In genomic region chr18:814300-815084, GRCh38 we compare ENCODE assay signal across 13 cellular contexts. TPM values are rescaled to one million over a fixed set of nuclear protein-coding genes. Genes with fewer than 3 reads are reported as not detected.
DNase-seq lines count a peak whose midpoint lies in the region; ATAC-seq and TF ChIP-seq lines count a peak whose summit lies in the region.
"Had no signal": no experiment of that assay in that cellular context is flagged by ENCODE, and none has a peak within 500 bp of the region (broad histone marks: within the 10 kb centered on the region; RNA-seq: fewer than 3 reads in every experiment).

No MANE protein-coding gene starts in this region.

- H3K4me1 Mint-ChIP-seq in CD4-positive, CD25-positive, alpha-beta regulatory T cell = peaks cover 23 to 60% (median 36%) of the 10 kb centered on the region in 4 donors
- peaks cover 29% of the 10 kb centered on the region for H3K4me1 Mint-ChIP-seq in WTC11

- TF ChIP-seq EP300 in suprapubic skin (IDR thresholded peaks at IDR 0.05) = no peak

- TF ChIP-seq POLR2A in suprapubic skin (IDR thresholded peaks at IDR 0.05) = no peak

- DNase-seq in CD4-positive, CD25-positive, alpha-beta regulatory T cell = no peak
- DNase-seq in GM13977 (ENCODE audit: low spot score) (no peak), WTC11 (ENCODE audit: low spot score) (peak; percentile 25), left colon (peak; percentile 12 to 38), GM19240 (ENCODE audit: insufficient read length, low spot score) (no peak), SHP77 (lab: John Stamatoyannopoulos, UW) (no peak), suprapubic skin (ENCODE audit: low spot score in 2 of 2) (no peak)
- no peak for DNase-seq in activated effector memory CD4-positive, alpha-beta T cell treated with anti-CD3 and anti-CD28 coated beads, Interleukin-2, amount 50 U/mL, for 16 hours
- DNase-seq: caudate nucleus; NCI-H1048; NCI-H446; stimulated activated CD4-positive, alpha-beta T cell treated with anti-CD3 and anti-CD28 coated beads, Interleukin-4, amount 100 ng/mL, for 1 hour had no signal

- no peaks in the 10 kb centered on the region for H3K36me3 ChIP-seq in CD4-positive, CD25-positive, alpha-beta regulatory T cell (ENCODE audit: control insufficient read depth, insufficient read depth, low read length)
- no peaks in the 10 kb centered on the region for H3K36me3 ChIP-seq in suprapubic skin

- POLR2A ChIA-PET in WTC11 (lab: Charles Lee) = no interaction called here

- no peaks in the 10 kb centered on the region for H3K36me3 Mint-ChIP-seq in CD4-positive, CD25-positive, alpha-beta regulatory T cell
- H3K36me3 Mint-ChIP-seq in WTC11 = no peaks in the 10 kb centered on the region

- in situ Hi-C loops in GM13977 (cut with MboI; ENCODE audit: low pct_unique_long_range_greater_than_20kb, low sequenced_read_pairs, unreplicated experiment) = no loop called here

- CTCF ChIA-PET in WTC11 (lab: Charles Lee) = interaction anchor here (0.8 to 2.4 kb wide), 4 partner anchors 16 to 102 kb away, joined by 4 to 10 read pairs (median 8); partner anchors contain the start of gene ENOSF1

- intact Hi-C loops in left colon (cut with DNase I, micrococcal nuclease) = no loop called here

- H3K27ac Mint-ChIP-seq in CD4-positive, CD25-positive, alpha-beta regulatory T cell = no peak overlapping the region
- H3K27ac Mint-ChIP-seq in WTC11 = peak overlapping the region; percentile 37; the same call in 1 of the 2 replicates

- peaks cover 34% of the 10 kb centered on the region for H3K27me3 Mint-ChIP-seq in CD4-positive, CD25-positive, alpha-beta regulatory T cell
- no peaks in the 10 kb centered on the region; the same call in 1 of the 2 replicates for H3K27me3 Mint-ChIP-seq in WTC11 (ENCODE audit: low read depth)

- H3K4me3 ChIP-seq in CD4-positive, CD25-positive, alpha-beta regulatory T cell (ENCODE audit: low read depth, low read length) = no peak overlapping the region
- H3K4me3 ChIP-seq in suprapubic skin = no peak overlapping the region

- H3K27me3 ChIP-seq in CD4-positive, CD25-positive, alpha-beta regulatory T cell (ENCODE audit: control insufficient read depth, insufficient read depth, low read length) = peaks cover 17% of the 10 kb centered on the region
- no peaks in the 10 kb centered on the region for H3K27me3 ChIP-seq in suprapubic skin

- no peak overlapping the region for H3K27ac ChIP-seq in CD4-positive, CD25-positive, alpha-beta regulatory T cell (ENCODE audit: insufficient read depth, low read length, poor library complexity, severe bottlenecking)
- no peak overlapping the region for H3K27ac ChIP-seq in suprapubic skin

- no peaks in the 10 kb centered on the region for H3K9me3 ChIP-seq in CD4-positive, CD25-positive, alpha-beta regulatory T cell (ENCODE audit: control insufficient read depth in 2 of 2, low read length in 2 of 2)
- H3K9me3 ChIP-seq in suprapubic skin = no peaks in the 10 kb centered on the region

- H3K4me3 Mint-ChIP-seq in CD4-positive, CD25-positive, alpha-beta regulatory T cell = peak overlapping the region in 3 of 4 donors; percentile 13 to 44 (median 28)
- no peak overlapping the region; the same call in 1 of the 2 replicates for H3K4me3 Mint-ChIP-seq in WTC11

- TF ChIP-seq CTCF in GM13977 (IDR thresholded peaks at IDR 0.05; ENCODE audit: extremely low read depth, insufficient read depth, missing control alignments) (peak; percentile 11), WTC11 (IDR thresholded peaks at IDR 0.05) (no peak), suprapubic skin (IDR thresholded peaks at IDR 0.05) (no peak)

- peaks cover 33% of the 10 kb centered on the region for H3K4me1 ChIP-seq in CD4-positive, CD25-positive, alpha-beta regulatory T cell (ENCODE audit: control insufficient read depth, insufficient read depth, low read length, poor library complexity, severe bottlenecking)
- H3K4me1 ChIP-seq in suprapubic skin = peaks cover 19% of the 10 kb centered on the region

- no peaks in the 10 kb centered on the region for H3K9me3 Mint-ChIP-seq in CD4-positive, CD25-positive, alpha-beta regulatory T cell
- H3K9me3 Mint-ChIP-seq in WTC11 = no peaks in the 10 kb centered on the region

- WGBS in suprapubic skin = 83% methylated on average over 4 of the region's 4 CpGs

- ATAC-seq in CD4-positive, CD25-positive, alpha-beta regulatory T cell (ENCODE audit: low read depth in 2 of 2) = no peak
- ATAC-seq in WTC11 (peak; percentile 4; the same call in 1 of the 2 replicates), left colon (peak; percentile 11)
- ATAC-seq: esophagus mucosa had no signal

TF ChIP-seq in WTC11, 78 proteins besides CTCF, POLR2A, EP300 and RAD21 (continues in another document):
- TF ChIP-seq E2F5 (CRISPR knock-in tag; IDR thresholded peaks at IDR 0.05) = no peak
- TF ChIP-seq, protein P1, sequence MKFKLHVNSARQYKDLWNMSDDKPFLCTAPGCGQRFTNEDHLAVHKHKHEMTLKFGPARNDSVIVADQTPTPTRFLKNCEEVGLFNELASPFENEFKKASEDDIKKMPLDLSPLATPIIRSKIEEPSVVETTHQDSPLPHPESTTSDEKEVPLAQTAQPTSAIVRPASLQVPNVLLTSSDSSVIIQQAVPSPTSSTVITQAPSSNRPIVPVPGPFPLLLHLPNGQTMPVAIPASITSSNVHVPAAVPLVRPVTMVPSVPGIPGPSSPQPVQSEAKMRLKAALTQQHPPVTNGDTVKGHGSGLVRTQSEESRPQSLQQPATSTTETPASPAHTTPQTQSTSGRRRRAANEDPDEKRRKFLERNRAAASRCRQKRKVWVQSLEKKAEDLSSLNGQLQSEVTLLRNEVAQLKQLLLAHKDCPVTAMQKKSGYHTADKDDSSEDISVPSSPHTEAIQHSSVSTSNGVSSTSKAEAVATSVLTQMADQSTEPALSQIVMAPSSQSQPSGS (CRISPR knock-in tag; IDR thresholded peaks at IDR 0.05; ENCODE audit: borderline replicate concordance, low read depth) = no peak
- TF ChIP-seq NR3C1 (CRISPR knock-in tag; conservative IDR thresholded peaks at IDR 0.05; ENCODE audit: low read depth) = no peak
- no peak for TF ChIP-seq ZNF317 (CRISPR knock-in tag; IDR thresholded peaks at IDR 0.05; ENCODE audit: borderline replicate concordance, low read depth)
- TF ChIP-seq, protein P2, sequence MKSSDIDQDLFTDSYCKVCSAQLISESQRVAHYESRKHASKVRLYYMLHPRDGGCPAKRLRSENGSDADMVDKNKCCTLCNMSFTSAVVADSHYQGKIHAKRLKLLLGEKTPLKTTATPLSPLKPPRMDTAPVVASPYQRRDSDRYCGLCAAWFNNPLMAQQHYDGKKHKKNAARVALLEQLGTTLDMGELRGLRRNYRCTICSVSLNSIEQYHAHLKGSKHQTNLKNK (CRISPR knock-in tag; IDR thresholded peaks at IDR 0.05) = no peak
- TF ChIP-seq ESRRA (CRISPR knock-in tag; IDR thresholded peaks at IDR 0.05; ENCODE audit: borderline replicate concordance) = no peak
- TF ChIP-seq ZNF423 (CRISPR knock-in tag; IDR thresholded peaks at IDR 0.05) = no peak
- no peak for TF ChIP-seq CBFB (CRISPR knock-in tag; IDR thresholded peaks at IDR 0.05; ENCODE audit: low read depth)
- TF ChIP-seq HMGA2 (CRISPR knock-in tag; IDR thresholded peaks at IDR 0.05) = no peak
- no peak for TF ChIP-seq GABPB1 (CRISPR knock-in tag; IDR thresholded peaks at IDR 0.05)
- no peak for TF ChIP-seq OVOL2 (CRISPR knock-in tag; IDR thresholded peaks at IDR 0.05; ENCODE audit: borderline replicate concordance)
- TF ChIP-seq ZNF219 (CRISPR knock-in tag; IDR thresholded peaks at IDR 0.05; ENCODE audit: borderline replicate concordance) = no peak
- TF ChIP-seq, protein P3, sequence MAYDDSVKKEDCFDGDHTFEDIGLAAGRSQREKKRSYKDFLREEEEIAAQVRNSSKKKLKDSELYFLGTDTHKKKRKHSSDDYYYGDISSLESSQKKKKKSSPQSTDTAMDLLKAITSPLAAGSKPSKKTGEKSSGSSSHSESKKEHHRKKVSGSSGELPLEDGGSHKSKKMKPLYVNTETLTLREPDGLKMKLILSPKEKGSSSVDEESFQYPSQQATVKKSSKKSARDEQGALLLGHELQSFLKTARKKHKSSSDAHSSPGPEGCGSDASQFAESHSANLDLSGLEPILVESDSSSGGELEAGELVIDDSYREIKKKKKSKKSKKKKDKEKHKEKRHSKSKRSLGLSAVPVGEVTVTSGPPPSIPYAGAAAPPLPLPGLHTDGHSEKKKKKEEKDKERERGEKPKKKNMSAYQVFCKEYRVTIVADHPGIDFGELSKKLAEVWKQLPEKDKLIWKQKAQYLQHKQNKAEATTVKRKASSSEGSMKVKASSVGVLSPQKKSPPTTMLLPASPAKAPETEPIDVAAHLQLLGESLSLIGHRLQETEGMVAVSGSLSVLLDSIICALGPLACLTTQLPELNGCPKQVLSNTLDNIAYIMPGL (CRISPR knock-in tag; IDR thresholded peaks at IDR 0.05) = no peak

RNA-seq across cellular contexts. Expression of gene YES1, which starts 2.5 kb away (rescaled TPM):
- total RNA-seq in CD4-positive, CD25-positive, alpha-beta regulatory T cell = 4.1 TPM
- polyA plus RNA-seq in CD4-positive, CD25-positive, alpha-beta regulatory T cell = 1 to 10 TPM in 2 of 4 donors, under 1 TPM in 2; 0.23 to 2.1 (median 1.2) TPM
- total RNA-seq in WTC11 (2021) (89.7 to 113 TPM (median 96.6 TPM) in 3 replicates), left colon (10 to 100 TPM; 64.7 to 74.6 TPM), suprapubic skin (100 to 1,000 TPM in 2 of 4 donors, 10 to 100 TPM in 2; 98.6 to 102 (median 100) TPM)

Comparison
In these comparisons a context has a peak if more than half of its experiments do, and no peak if none do; other contexts are left out.
1. ATAC-seq: peak in WTC11 (single experiment) and left colon (single experiment); none in CD4-positive, CD25-positive, alpha-beta regulatory T cell (0 of 2).
2. DNase-seq: peak in WTC11 (single experiment) and left colon (2 of 2); none in CD4-positive, CD25-positive, alpha-beta regulatory T cell (0 of 3), GM13977 (single experiment), GM19240 (single experiment), SHP77 (0 of 2), activated effector memory CD4-positive, alpha-beta T cell treated with anti-CD3 and anti-CD28 coated beads, Interleukin-2, amount 50 U/mL, for 16 hours (single experiment) and suprapubic skin (0 of 2).
3. RNA of gene YES1, which starts 2.5 kb away (total RNA-seq): 89.7 to 113 TPM in WTC11, 98.6 to 102 TPM in suprapubic skin and 64.7 to 74.6 TPM in left colon; 4.1 TPM in CD4-positive, CD25-positive, alpha-beta regulatory T cell (single experiment); every median in the first group is over 10 times any median in the second.